Comparison of ENCODE assay signal across 15 cellular contexts in genomic region chr12:52164624-52165023, GRCh38. TPM values are rescaled to one million over a fixed set of nuclear protein-coding genes. Genes with fewer than 3 reads are reported as not detected.
A peak's percentile ranks its signal among the peaks of the same experiment; 100 is the strongest.
DNase-seq lines count a peak whose midpoint lies in the region; ATAC-seq, FAIRE-seq and TF ChIP-seq lines count a peak whose summit lies in the region.
"Had no signal": no experiment of that assay in that cellular context is flagged by ENCODE, and none has a peak within 500 bp of the region (broad histone marks: within the 10 kb centered on the region; RNA-seq: fewer than 3 reads in every experiment).

No MANE protein-coding gene starts in this region.

- peak overlapping the region; percentile 40 for H4K8ac ChIP-seq in trophoblast cell (ENCODE audit: low read depth, low read length)

- H3K23ac ChIP-seq in trophoblast cell (ENCODE audit: low read length) = no peak overlapping the region

- H3K9ac ChIP-seq in trophoblast cell (ENCODE audit: low read length) = no peak overlapping the region

- peak overlapping the region; percentile 90 for H2AK5ac ChIP-seq in trophoblast cell (ENCODE audit: low read length)

- peak; percentile 18 for DNase-seq in DMS 273 (lab: John Stamatoyannopoulos, UW; ENCODE audit: unreplicated experiment)
- no peak for DNase-seq in DMS 273 treated with DMSO at 0.1 percent for 48 hours (lab: John Stamatoyannopoulos, UW)
- peak; percentile 80 for DNase-seq in NCI-H69 (lab: John Stamatoyannopoulos, UW)
- peak; percentile 42 for DNase-seq in choroid plexus epithelial cell (ENCODE audit: low read depth)
- peak; percentile 71 to 81 for DNase-seq in trophoblast cell
- no peak for DNase-seq in RCC 7860 (ENCODE audit: low spot score)
- no peak for DNase-seq in stimulated activated CD4-positive, alpha-beta T cell treated with anti-CD3 and anti-CD28 coated beads, Interleukin-2, amount 100 ng/mL, for 24 hours
- DNase-seq: activated effector memory CD4-positive, alpha-beta T cell treated with Interleukin-2 at 50 U/mL for 16 hours; natural killer cell; spleen had no signal

- no peaks in the 10 kb centered on the region for H3K9me3 ChIP-seq in trophoblast cell (ENCODE audit: insufficient read depth, low read depth, low read length)
- H3K9me3 ChIP-seq: heart right ventricle, prostate gland, spleen, testis had no signal

- no peak overlapping the region for H2AFZ ChIP-seq in trophoblast cell (ENCODE audit: insufficient read depth, low read length, poor library complexity)

- WGBS in trophoblast cell (ENCODE audit: extremely low coverage, insufficient coverage, insufficient read length) = no CpG with 5 or more reads among the region's 13 CpGs

- H2BK5ac ChIP-seq in trophoblast cell (ENCODE audit: low read depth, low read length, poor library complexity) = peak overlapping the region; percentile 75

- FAIRE-seq in RCC 7860 (lab: Jason Lieb, UNC) = no peak

- peaks cover 27% of the 10 kb centered on the region for H3K79me1 ChIP-seq in trophoblast cell (ENCODE audit: low read length)

- H3K27ac ChIP-seq in trophoblast cell (ENCODE audit: low read depth, low read length) = peak overlapping the region; percentile 40
- H3K27ac ChIP-seq: 22Rv1, prostate gland, testis had no signal

- no peaks in the 10 kb centered on the region for H3K27me3 ChIP-seq in trophoblast cell (ENCODE audit: insufficient read depth, low read length)
- H3K27me3 ChIP-seq: heart right ventricle, spleen, testis had no signal

- H3K4me3 ChIP-seq in choroid plexus epithelial cell (ENCODE audit: low read depth, low read length) = no peak overlapping the region
- no peak overlapping the region for H3K4me3 ChIP-seq in trophoblast cell (ENCODE audit: low read depth, low read length)
- H3K4me3 ChIP-seq: heart right ventricle, prostate gland, spleen, testis had no signal

- peak overlapping the region; percentile 65 for H3K4ac ChIP-seq in trophoblast cell (ENCODE audit: low read depth, low read length)

- no peak for ATAC-seq in GM21529 (IDR thresholded peaks at IDR 0.05; ENCODE audit: unreplicated experiment)

- no peak for TF ChIP-seq CTCF in choroid plexus epithelial cell (conservative IDR thresholded peaks at IDR 0.05; ENCODE audit: low read depth, low read length)

- no peaks in the 10 kb centered on the region for H3K36me3 ChIP-seq in trophoblast cell (ENCODE audit: control insufficient read depth in 1 of 2, insufficient read depth in 2 of 2, low read length in 2 of 2)
- H3K36me3 ChIP-seq: heart right ventricle, prostate gland, spleen had no signal

- peak overlapping the region; percentile 50 for H2BK12ac ChIP-seq in trophoblast cell (ENCODE audit: low read length)

- peak overlapping the region; percentile 34 for H3K14ac ChIP-seq in trophoblast cell (ENCODE audit: low read length)

- peak overlapping the region; percentile 92 for H4K91ac ChIP-seq in trophoblast cell (ENCODE audit: low read depth, low read length)

- H3K4me1 ChIP-seq in trophoblast cell (ENCODE audit: control insufficient read depth in 1 of 2, insufficient read depth in 2 of 2, low read length in 2 of 2) = peaks cover 23 to 32% of the 10 kb centered on the region in 2 experiments
- H3K4me1 ChIP-seq: prostate gland, testis had no signal

- H3K18ac ChIP-seq in trophoblast cell (ENCODE audit: low read length) = peak overlapping the region; percentile 88

- H2BK120ac ChIP-seq in trophoblast cell (ENCODE audit: insufficient read depth, low read length, poor library complexity) = peak overlapping the region; percentile 89

- no peak overlapping the region for H3K4me2 ChIP-seq in trophoblast cell (ENCODE audit: low read length)

- peaks cover 9% of the 10 kb centered on the region for H3K79me2 ChIP-seq in trophoblast cell (ENCODE audit: control insufficient read depth, insufficient read depth, low read length, poor library complexity)

- H4K12ac ChIP-seq in trophoblast cell (ENCODE audit: low read depth, low read length) = no peak overlapping the region

RNA-seq across cellular contexts. Expression of gene KRT80, which starts 27.2 kb away (rescaled TPM):
- polyA plus RNA-seq in trophoblast cell (2013) = 26.3 and 28.8 TPM in 2 replicates

Comparison
In these comparisons a context has a peak if more than half of its experiments do, and no peak if none do; other contexts are left out.
1. DNase-seq: peak in DMS 273 (single experiment), NCI-H69 (single experiment), choroid plexus epithelial cell (single experiment) and trophoblast cell (2 of 2); none in DMS 273 treated with DMSO at 0.1 percent for 48 hours (single experiment), RCC 7860 (single experiment) and stimulated activated CD4-positive, alpha-beta T cell treated with anti-CD3 and anti-CD28 coated beads, Interleukin-2, amount 100 ng/mL, for 24 hours (0 of 2).